Comparison of ENCODE assay signal across 9 cellular contexts in the genomic region with DNA sequence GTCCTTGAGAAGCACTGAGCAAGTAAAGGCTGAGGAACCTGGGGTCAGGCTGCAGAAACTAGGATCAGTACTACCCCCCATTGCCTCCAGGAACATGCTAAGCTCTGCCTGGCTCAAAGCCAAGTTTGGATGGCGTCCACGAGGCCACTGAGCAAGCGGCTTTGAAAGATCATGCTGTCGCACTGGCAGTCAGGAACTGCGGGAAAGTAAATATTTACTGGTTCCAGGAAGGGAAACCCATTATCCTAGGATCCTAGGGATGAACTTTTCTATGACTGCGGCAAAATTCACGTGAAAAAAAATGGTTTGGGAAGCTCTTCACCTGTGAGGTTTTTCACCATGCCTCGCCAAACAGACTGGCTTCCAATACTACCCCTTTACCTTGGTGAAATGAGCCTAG.
DNase-seq lines count a peak whose midpoint lies in the region; ATAC-seq and TF ChIP-seq lines count a peak whose summit lies in the region.
"Had no signal": no experiment of that assay in that cellular context is flagged by ENCODE, and none has a peak within 500 bp of the region (broad histone marks: within the 10 kb centered on the region; RNA-seq: fewer than 3 reads in every experiment).

No MANE protein-coding gene starts in this region.

- H3K27me3 ChIP-seq in HAP-1 (ENCODE audit: low read depth) (no peaks in the 10 kb centered on the region), gastroesophageal sphincter (no peaks in the 10 kb centered on the region), rectal smooth muscle tissue (ENCODE audit: control insufficient read depth, insufficient read depth, low read length) (no peaks in the 10 kb centered on the region)

- H3K9me3 ChIP-seq in HAP-1 (no peaks in the 10 kb centered on the region), gastroesophageal sphincter (no peaks in the 10 kb centered on the region)

- peak in 2 of 4 experiments; percentile 9 to 10 for TF ChIP-seq CTCF in gastroesophageal sphincter (IDR thresholded peaks at IDR 0.05)
- TF ChIP-seq CTCF in RWPE1 (conservative IDR thresholded peaks at IDR 0.05; ENCODE audit: low read depth) = no peak

- ATAC-seq in gastroesophageal sphincter (peak; percentile 65), HG03457 (IDR thresholded peaks at IDR 0.05; ENCODE audit: unreplicated experiment) (no peak), GM21717 (IDR thresholded peaks at IDR 0.05; ENCODE audit: unreplicated experiment) (no peak), HG02610 (IDR thresholded peaks at IDR 0.05; ENCODE audit: unreplicated experiment) (no peak)

- H3K4me1 ChIP-seq in HAP-1 (no peaks in the 10 kb centered on the region), gastroesophageal sphincter (peaks cover 4 to 18% (median 8%) of the 10 kb centered on the region in 3 donors), rectal smooth muscle tissue (ENCODE audit: control insufficient read depth, insufficient read depth, low read length) (peaks cover 6% of the 10 kb centered on the region)

- H3K27ac ChIP-seq in gastroesophageal sphincter (no peak overlapping the region), rectal smooth muscle tissue (ENCODE audit: low read depth, low read length) (no peak overlapping the region), RWPE1 (no peak overlapping the region)

- no peak overlapping the region for H3K4me3 ChIP-seq in HAP-1
- H3K4me3 ChIP-seq in gastroesophageal sphincter = no peak overlapping the region
- peak overlapping the region; percentile 1 for H3K4me3 ChIP-seq in rectal smooth muscle tissue (ENCODE audit: low read length)

- TF ChIP-seq EP300 in gastroesophageal sphincter (IDR thresholded peaks at IDR 0.05) = no peak

- DNase-seq in HAP-1 (ENCODE audit: low spot score in 2 of 2) = peak; percentile 16 to 72
- peak; percentile 20 for DNase-seq in NCI-H524 treated with DMSO at 0.1 percent for 48 hours (lab: John Stamatoyannopoulos, UW)
- DNase-seq in RWPE1 (ENCODE audit: low spot score) = no peak
- DNase-seq: activated gamma-delta T cell had no signal

- no peak overlapping the region for H3K9ac ChIP-seq in rectal smooth muscle tissue (ENCODE audit: low read length)

- CTCF ChIA-PET in RWPE1 (lab: Yijun Ruan, JAX) = no interaction called here

- POLR2A ChIA-PET in RWPE1 (lab: Yijun Ruan, JAX; ENCODE audit: low non-redundant PET) = no interaction called here

- 17 to 36% methylated on average over 3 to 8 of the region's 8 CpGs for WGBS in gastroesophageal sphincter (ENCODE audit: low coverage in 1 of 2), 2 donors

- H3K36me3 ChIP-seq in HAP-1 (replicated peaks) (no peaks in the 10 kb centered on the region), gastroesophageal sphincter (no peaks in the 10 kb centered on the region), rectal smooth muscle tissue (ENCODE audit: control insufficient read depth, insufficient read depth, low read length) (no peaks in the 10 kb centered on the region)

- no peak for TF ChIP-seq POLR2A in gastroesophageal sphincter (IDR thresholded peaks at IDR 0.05)

- in situ Hi-C loops in HAP-1 (cut with MboI; ENCODE audit: low sequenced_read_pairs) = no loop called here
